ENCODE assay signal across 8 cellular contexts in the genomic region with DNA sequence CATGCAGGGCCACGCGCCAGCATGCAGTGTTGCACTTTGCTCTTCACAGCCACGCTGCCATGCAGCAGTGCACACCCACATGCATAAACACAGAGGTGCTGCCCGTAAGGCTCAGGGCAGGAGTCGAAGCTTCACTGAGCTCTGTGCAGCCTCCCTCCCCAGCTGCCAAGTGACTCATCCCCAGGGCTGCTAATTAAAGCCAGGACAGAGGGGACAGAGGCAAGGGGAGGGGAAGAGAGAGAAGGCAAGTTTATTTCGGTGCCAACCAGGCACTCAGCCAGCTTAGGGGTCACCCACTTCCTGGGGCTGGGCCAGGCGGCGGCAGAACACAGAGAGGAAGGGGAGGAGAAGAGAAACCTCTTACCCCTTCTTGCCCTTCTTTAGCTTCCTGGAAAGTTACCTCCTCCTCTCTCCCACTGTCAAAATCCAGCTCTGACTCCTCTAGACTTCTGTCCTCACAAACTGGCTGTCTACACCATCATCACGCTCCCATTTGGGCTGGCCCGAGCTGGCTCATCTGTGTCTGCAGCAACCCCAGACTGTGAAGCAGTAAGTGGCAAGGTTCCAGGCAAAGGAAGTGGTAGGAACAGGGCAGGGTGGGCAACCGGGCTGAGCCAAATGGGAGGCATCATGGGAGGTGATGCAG. TPM values are rescaled to one million over a fixed set of nuclear protein-coding genes. Genes with fewer than 3 reads are reported as not detected.
DNase-seq lines count a peak whose midpoint lies in the region; ATAC-seq and TF ChIP-seq lines count a peak whose summit lies in the region.

No MANE protein-coding gene starts in this region.

- peak overlapping the region in 46 of 59 donors; percentile 1 to 82 (median 54) for H3K27ac ChIP-seq in dorsolateral prefrontal cortex
- peak overlapping the region; percentile 32 for H3K27ac ChIP-seq in thymus (ENCODE audit: low read depth)

- peaks cover 2% of the 10 kb centered on the region for H3K27me3 Mint-ChIP-seq in activated B cell treated with CpG ODN at 0.5 μM for 24 hours

- peak; percentile 79 for ATAC-seq in activated B cell treated with CpG ODN at 0.5 μM for 24 hours (ENCODE audit: low read depth)
- no peak for ATAC-seq in HG03175 (IDR thresholded peaks at IDR 0.05; ENCODE audit: unreplicated experiment)

- no peaks in the 10 kb centered on the region for H3K9me3 Mint-ChIP-seq in activated B cell treated with CpG ODN at 0.5 μM for 24 hours

- H3K4me3 Mint-ChIP-seq in activated B cell treated with CpG ODN at 0.5 μM for 24 hours, result peak overlapping the region; percentile 70

- peaks cover 15% of the 10 kb centered on the region for H3K4me1 Mint-ChIP-seq in activated B cell treated with CpG ODN at 0.5 μM for 24 hours

- WGBS in thymus, result 14% methylated on average over 11 of the region's 11 CpGs

- DNase-seq in DMS79 treated with DMSO at 0.1 percent for 48 hours (lab: John Stamatoyannopoulos, UW), result peak; percentile 25
- DNase-seq in NB4 (ENCODE audit: low read depth), result peak; percentile 88
- no peak for DNase-seq in activated B cell treated with CpG ODN at 0.5 μM for 24 hours
- peak in 6 of 10 donors; percentile 44 to 77 (median 52) for DNase-seq in dorsolateral prefrontal cortex
- peak; percentile 52 for DNase-seq in midbrain (lab: John Stamatoyannopoulos, UW)
- DNase-seq in NCI-H187 (lab: John Stamatoyannopoulos, UW), result no peak

- no peaks in the 10 kb centered on the region for H3K36me3 ChIP-seq in thymus (ENCODE audit: control insufficient read depth, insufficient read depth)

- intact Hi-C loops in activated B cell treated with CpG ODN at 0.5 μM for 24 hours (cut with micrococcal nuclease) (no loop called here), dorsolateral prefrontal cortex (cut with DNase I) (no loop called here)

- peaks cover 5% of the 10 kb centered on the region for H3K4me1 ChIP-seq in thymus (ENCODE audit: control insufficient read depth, insufficient read depth, low read length)

- CTCF ChIA-PET in activated B cell treated with CpG ODN at 0.5 μM for 24 hours (lab: Charles Lee), result interaction anchor here (0.7 to 0.9 kb wide), 2 partner anchors 25 to 158 kb away, joined by 4 read pairs; no protein-coding TSS in a partner anchor

- TF ChIP-seq CTCF in NB4 (IDR thresholded peaks at IDR 0.05; ENCODE audit: low read depth, low read length) (no peak), activated B cell treated with CpG ODN at 0.5 μM for 24 hours (IDR thresholded peaks at IDR 0.05) (no peak), dorsolateral prefrontal cortex (IDR thresholded peaks at IDR 0.05 in 54 of 56, conservative IDR thresholded peaks at IDR 0.05 in 2 of 56; ENCODE audit: low read depth in 1 of 56, partially characterized antibody in 56 of 56) (no peak)

- H3K9me3 ChIP-seq in thymus (ENCODE audit: control insufficient read depth), result no peaks in the 10 kb centered on the region

- no peak for TF ChIP-seq POLR2A in NB4 (IDR thresholded peaks at IDR 0.05; ENCODE audit: extremely low read depth, insufficient read length)

- no peaks in the 10 kb centered on the region for H3K36me3 Mint-ChIP-seq in activated B cell treated with CpG ODN at 0.5 μM for 24 hours (ENCODE audit: low read depth)

- H3K4me3 ChIP-seq in NB4 (ENCODE audit: low read depth, low read length), result peak overlapping the region; percentile 6
- peak overlapping the region in 4 of 59 donors; percentile 10 to 12 (median 10) for H3K4me3 ChIP-seq in dorsolateral prefrontal cortex
- no peak overlapping the region for H3K4me3 ChIP-seq in thymus (ENCODE audit: low read length)

- POLR2A ChIA-PET in activated B cell treated with CpG ODN at 0.5 μM for 24 hours (lab: Charles Lee), result no interaction called here

- H3K27me3 ChIP-seq in dorsolateral prefrontal cortex, result peaks cover 0 to 97% (median 21%) of the 10 kb centered on the region in 45 donors
- H3K27me3 ChIP-seq in thymus (ENCODE audit: control insufficient read depth, insufficient read depth), result no peaks in the 10 kb centered on the region

- H3K27ac Mint-ChIP-seq in activated B cell treated with CpG ODN at 0.5 μM for 24 hours, result no peak overlapping the region

RNA-seq across cellular contexts. Expression of gene IQSEC2, which starts 6.2 kb away (rescaled TPM):
- total RNA-seq in activated B cell treated with CpG ODN at 0.5 μM for 24 hours (0.24 and 0.53 TPM in 2 replicates), dorsolateral prefrontal cortex (100 to 1,000 TPM in 94 of 120 experiments, 10 to 100 TPM in 26; 38.4 to 158 (median 113) TPM)
- 10.2 TPM for polyA plus RNA-seq in thymus

Comparison
In these comparisons a context has a peak if more than half of its experiments do, and no peak if none do; other contexts are left out.
1. DNase-seq: peak in DMS79 treated with DMSO at 0.1 percent for 48 hours (single experiment), NB4 (single experiment), dorsolateral prefrontal cortex (6 of 10) and midbrain (single experiment); none in activated B cell treated with CpG ODN at 0.5 μM for 24 hours (single experiment) and NCI-H187 (0 of 2).
2. RNA of gene IQSEC2, which starts 6.2 kb away (total RNA-seq): 38.4 to 158 TPM in dorsolateral prefrontal cortex; 0.24 to 0.53 TPM in activated B cell treated with CpG ODN at 0.5 μM for 24 hours; every median in the first group is over 10 times any median in the second.